In the genomic region with DNA sequence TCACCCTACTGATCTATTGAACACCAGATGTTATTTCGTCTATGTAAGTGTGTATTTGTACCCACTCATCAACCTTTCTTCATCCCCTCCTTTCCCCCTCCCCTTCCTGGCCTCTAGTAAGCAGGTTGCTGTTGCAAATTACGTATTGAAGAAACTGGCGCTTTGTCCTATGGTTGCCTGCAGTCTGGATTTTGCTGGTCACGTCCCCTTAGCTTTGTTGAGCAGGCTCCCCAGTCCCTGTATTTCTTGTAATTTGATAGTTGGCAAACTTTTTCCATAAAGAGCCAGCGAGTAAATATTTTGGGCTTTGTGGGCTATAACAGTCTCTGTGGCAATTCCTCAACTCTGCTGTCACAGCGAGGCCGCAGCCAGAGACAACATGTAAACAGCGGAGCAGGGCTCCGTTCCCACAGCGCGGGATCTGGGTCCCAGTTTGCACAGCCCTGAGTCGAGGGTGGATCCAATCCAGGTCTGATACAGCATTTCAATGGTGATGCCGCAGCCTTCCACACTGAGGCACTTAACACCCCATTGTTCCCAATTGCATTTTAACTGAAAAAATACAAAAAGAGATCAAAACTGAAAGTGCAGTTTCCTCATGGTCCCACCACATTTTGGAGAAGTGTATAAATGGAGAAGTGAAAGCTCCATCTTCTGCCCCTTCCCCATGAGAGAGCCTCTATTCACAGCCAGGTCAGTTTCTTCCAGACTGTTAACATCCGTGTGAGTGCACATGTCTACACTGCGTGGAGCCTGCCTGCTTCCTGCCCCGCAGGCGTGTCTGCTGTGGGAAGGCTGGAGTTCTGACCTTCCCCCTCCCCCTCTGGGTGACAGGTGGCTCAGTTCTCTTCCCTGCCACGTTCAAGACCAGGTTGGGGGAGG, we compare ENCODE assay signal across 8 cellular contexts.
DNase-seq lines count a peak whose midpoint lies in the region; TF ChIP-seq lines count a peak whose summit lies in the region.

No MANE protein-coding gene starts in this region.

- DNase-seq in NCI-H748 (lab: John Stamatoyannopoulos, UW; ENCODE audit: unreplicated experiment) = peak; percentile 24
- no peak for DNase-seq in NCI-H748 treated with DMSO at 0.1 percent for 48 hours (lab: John Stamatoyannopoulos, UW)
- peak; percentile 64 for DNase-seq in NCI-H2227 (lab: John Stamatoyannopoulos, UW; ENCODE audit: unreplicated experiment)
- peak; percentile 38 for DNase-seq in colonic mucosa
- no peak for DNase-seq in NCI-H146 treated with DMSO at 0.1 percent for 48 hours (lab: John Stamatoyannopoulos, UW; ENCODE audit: unreplicated experiment)
- DNase-seq in activated CD4-positive, alpha-beta T cell treated with anti-CD3 and anti-CD28 coated beads for 48 hours = no peak
- DNase-seq in GOT3 (lab: John Stamatoyannopoulos, UW) = no peak

- intact Hi-C loops in colonic mucosa (cut with DNase I) = loop anchor here (5.0 kb wide), 1 partner anchor 204 kb away; no protein-coding TSS in a partner anchor

- H3K9ac ChIP-seq in colonic mucosa (ENCODE audit: low read depth in 2 of 2, low read length in 2 of 2) (peak overlapping the region; percentile 33 to 38), mucosa of rectum (ENCODE audit: low read depth in 1 of 2, low read length in 2 of 2) (no peak overlapping the region)

- no peak for TF ChIP-seq CTCF in colonic mucosa (IDR thresholded peaks at IDR 0.05)

- H3K4me3 ChIP-seq in colonic mucosa (peak overlapping the region; percentile 19), mucosa of rectum (ENCODE audit: low read length in 2 of 2) (peak overlapping the region; percentile 19 to 57)

- H3K9me3 ChIP-seq in colonic mucosa (no peaks in the 10 kb centered on the region), mucosa of rectum (ENCODE audit: control insufficient read depth in 2 of 2, low read length in 2 of 2) (no peaks in the 10 kb centered on the region)

- peaks cover 16% of the 10 kb centered on the region for H3K4me1 ChIP-seq in colonic mucosa
- H3K4me1 ChIP-seq in mucosa of rectum (ENCODE audit: control insufficient read depth in 2 of 2, insufficient read depth in 2 of 2, low read length in 2 of 2) = peaks cover 11 to 16% of the 10 kb centered on the region in 2 donors

- H3K36me3 ChIP-seq in colonic mucosa = no peaks in the 10 kb centered on the region
- no peaks in the 10 kb centered on the region for H3K36me3 ChIP-seq in mucosa of rectum (ENCODE audit: control insufficient read depth in 2 of 2, insufficient read depth in 2 of 2, low read length in 2 of 2)

- H3K27me3 ChIP-seq in colonic mucosa (no peaks in the 10 kb centered on the region), mucosa of rectum (ENCODE audit: control insufficient read depth in 2 of 2, insufficient read depth in 2 of 2, low read length in 2 of 2) (peaks cover 0 to 4% of the 10 kb centered on the region in 2 donors)

- H3K27ac ChIP-seq in colonic mucosa (peak overlapping the region; percentile 59), mucosa of rectum (ENCODE audit: low read depth in 2 of 2, low read length in 2 of 2) (peak overlapping the region; percentile 44 to 59)

Comparison
In these comparisons a context has a peak if more than half of its experiments do, and no peak if none do; other contexts are left out.
1. DNase-seq: peak in NCI-H748 (single experiment), NCI-H2227 (single experiment) and colonic mucosa (single experiment); none in NCI-H748 treated with DMSO at 0.1 percent for 48 hours (single experiment), NCI-H146 treated with DMSO at 0.1 percent for 48 hours (single experiment), activated CD4-positive, alpha-beta T cell treated with anti-CD3 and anti-CD28 coated beads for 48 hours (single experiment) and GOT3 (single experiment).
2. H3K9ac ChIP-seq: peak in colonic mucosa (2 of 2); none in mucosa of rectum (0 of 2).